Comparison of ENCODE assay signal across 8 cellular contexts in the genomic region with DNA sequence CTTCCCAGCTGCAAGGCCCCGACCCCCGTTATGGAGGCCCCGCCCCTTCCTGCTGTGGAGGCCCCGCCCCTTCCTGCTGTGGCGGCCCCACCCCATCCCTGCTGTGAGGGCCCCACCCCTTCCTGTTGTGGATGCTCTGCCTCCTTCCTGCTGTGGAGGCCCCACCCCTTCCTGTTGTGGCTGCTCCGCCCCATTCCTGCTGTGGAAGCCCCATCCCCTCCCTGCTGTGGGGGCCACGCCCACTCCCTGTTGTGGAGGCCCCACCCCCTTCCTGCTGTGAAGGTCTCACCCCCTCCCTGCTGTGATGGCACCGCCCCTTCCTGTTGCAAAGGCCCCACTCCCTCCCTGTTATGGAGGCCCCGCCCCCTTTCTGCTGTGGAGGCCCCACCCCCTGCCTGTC.
A peak's percentile ranks its signal among the peaks of the same experiment; 100 is the strongest.
DNase-seq lines count a peak whose midpoint lies in the region; ATAC-seq, FAIRE-seq and TF ChIP-seq lines count a peak whose summit lies in the region.

No MANE protein-coding gene starts in this region.

- H3K36me3 ChIP-seq in BE2C: no peaks in the 10 kb centered on the region

- no peaks in the 10 kb centered on the region for H3K27me3 ChIP-seq in BE2C

- peak overlapping the region; percentile 49 for H3K4me3 ChIP-seq in BE2C (ENCODE audit: low read depth, low read length)

- peak; percentile 97 for FAIRE-seq in HTR-8/SVneo (lab: Jason Lieb, UNC)

- ATAC-seq in esophagus mucosa (peak; percentile 43), HG03095 (IDR thresholded peaks at IDR 0.05; ENCODE audit: unreplicated experiment) (no peak), GM18873 (IDR thresholded peaks at IDR 0.05; ENCODE audit: low FRiP score, unreplicated experiment) (no peak)

- no peak for TF ChIP-seq CTCF in BE2C (IDR thresholded peaks at IDR 0.05; ENCODE audit: low read depth, low read length)

- no peaks in the 10 kb centered on the region for H3K9me3 ChIP-seq in BE2C

- DNase-seq in BE2C: peak; percentile 100
- peak; percentile 88 for DNase-seq in HTR-8/SVneo (ENCODE audit: insufficient read length, low spot score)
- peak; percentile 91 for DNase-seq in T1000 (lab: John Stamatoyannopoulos, UW)
- no peak for DNase-seq in mesenteric fat pad (ENCODE audit: low spot score)
- no peak for DNase-seq in globus pallidus (ENCODE audit: low spot score)

- peaks cover 11% of the 10 kb centered on the region for H3K4me1 ChIP-seq in BE2C

Comparison
In these comparisons a context has a peak if more than half of its experiments do, and no peak if none do; other contexts are left out.
1. DNase-seq: peak in BE2C (single experiment), HTR-8/SVneo (single experiment) and T1000 (single experiment); none in mesenteric fat pad (single experiment) and globus pallidus (single experiment).